In genomic region chr13:106374631-106375030, GRCh38 we compare ENCODE assay signal across 19 cellular contexts.
DNase-seq lines count a peak whose midpoint lies in the region; ATAC-seq and TF ChIP-seq lines count a peak whose summit lies in the region.
"Had no signal": no experiment of that assay in that cellular context is flagged by ENCODE, and none has a peak within 500 bp of the region (broad histone marks: within the 10 kb centered on the region; RNA-seq: fewer than 3 reads in every experiment).

No MANE protein-coding gene starts in this region.

- TF ChIP-seq POLR2A in sigmoid colon (IDR thresholded peaks at IDR 0.05), result no peak

- H3K9me3 Mint-ChIP-seq in mesothelial cell of epicardium, result no peaks in the 10 kb centered on the region
- H3K9me3 Mint-ChIP-seq: CD4-positive, alpha-beta T cell had no signal

- TF ChIP-seq EP300 in sigmoid colon (IDR thresholded peaks at IDR 0.05), result no peak

- H3K4me1 Mint-ChIP-seq in mesothelial cell of epicardium, result peaks cover 38% of the 10 kb centered on the region

- peak overlapping the region; percentile 74 for H3K27ac Mint-ChIP-seq in mesothelial cell of epicardium
- H3K27ac Mint-ChIP-seq: CD4-positive, alpha-beta T cell had no signal

- no peak overlapping the region for H3K4me3 ChIP-seq in GM23248
- no peak overlapping the region for H3K4me3 ChIP-seq in ascending aorta
- H3K4me3 ChIP-seq in sigmoid colon, result no peak overlapping the region
- H3K4me3 ChIP-seq in H7 (ENCODE audit: insufficient read depth, low read depth, low read length), result no peak overlapping the region
- H3K4me3 ChIP-seq: Peyer's patch had no signal

- no peak overlapping the region for H3K27ac ChIP-seq in GM23248
- H3K27ac ChIP-seq in ascending aorta, result peak overlapping the region; percentile 24 to 65
- peak overlapping the region in 3 of 4 donors; percentile 34 to 75 (median 64) for H3K27ac ChIP-seq in sigmoid colon
- H3K27ac ChIP-seq: KMS-11, Peyer's patch had no signal

- DNase-seq in GM23248, result no peak
- DNase-seq in ascending aorta (ENCODE audit: low spot score in 2 of 2), result no peak
- DNase-seq in mesothelial cell of epicardium (ENCODE audit: low spot score in 2 of 2, unreplicated experiment in 2 of 2), result no peak
- no peak for DNase-seq in sigmoid colon
- DNase-seq in NCI-H1417 (lab: John Stamatoyannopoulos, UW), result no peak
- no peak for DNase-seq in H7
- DNase-seq: BE2C; CD4-positive, alpha-beta T cell; COR-L47; DMS 273 treated with DMSO at 0.1 percent for 48 hours; DMS79 treated with DMSO at 0.1 percent for 48 hours; NCI-H1105; NCI-H1694; NCI-H2081 treated with DMSO at 0.1 percent for 48 hours; NCI-H2171 treated with DMSO at 0.1 percent for 48 hours; NCI-H524 treated with DMSO at 0.1 percent for 48 hours; Peyer's patch had no signal

- intact Hi-C loops in ascending aorta (cut with DNase I) (loop anchor here (10.0 kb wide), 1 partner anchor 130 kb away; no protein-coding TSS in a partner anchor), sigmoid colon (cut with DNase I) (no loop called here)

- H3K36me3 ChIP-seq in GM23248 (ENCODE audit: low read depth) (no peaks in the 10 kb centered on the region), ascending aorta (no peaks in the 10 kb centered on the region), sigmoid colon (no peaks in the 10 kb centered on the region), H7 (replicated peaks; ENCODE audit: control insufficient read depth, insufficient read depth, low read length) (no peaks in the 10 kb centered on the region)
- H3K36me3 ChIP-seq: BE2C, Peyer's patch had no signal

- in situ Hi-C loops in GM23248 (cut with MboI), result no loop called here

- no peaks in the 10 kb centered on the region for H3K27me3 Mint-ChIP-seq in mesothelial cell of epicardium (ENCODE audit: low read depth)

- peaks cover 11% of the 10 kb centered on the region; the same call in 1 of the 2 replicates for H3F3A ChIP-seq in GM23248 (ENCODE audit: insufficient read depth)

- no peaks in the 10 kb centered on the region for H3K27me3 ChIP-seq in GM23248 (replicated peaks; ENCODE audit: insufficient read depth)
- no peaks in the 10 kb centered on the region for H3K27me3 ChIP-seq in ascending aorta
- no peaks in the 10 kb centered on the region for H3K27me3 ChIP-seq in sigmoid colon
- H3K27me3 ChIP-seq in H7 (ENCODE audit: control insufficient read depth, insufficient read depth, low read length), result no peaks in the 10 kb centered on the region
- H3K27me3 ChIP-seq: BE2C, Peyer's patch had no signal

- TF ChIP-seq CTCF in ascending aorta (IDR thresholded peaks at IDR 0.05), result no peak
- TF ChIP-seq CTCF in mesothelial cell of epicardium (IDR thresholded peaks at IDR 0.05; ENCODE audit: unreplicated experiment), result no peak
- TF ChIP-seq CTCF in sigmoid colon (IDR thresholded peaks at IDR 0.05), result no peak

- peak overlapping the region; percentile 15; the same call in 1 of the 2 replicates for H2AFZ ChIP-seq in GM23248

- H3K79me2 ChIP-seq in GM23248 (ENCODE audit: insufficient read depth), result no peaks in the 10 kb centered on the region

- H3K9ac ChIP-seq in GM23248, result no peak overlapping the region
- H3K9ac ChIP-seq: KMS-11 had no signal

- ATAC-seq in HG03280 (IDR thresholded peaks at IDR 0.05; ENCODE audit: unreplicated experiment), result no peak

- no peaks in the 10 kb centered on the region for H3K36me3 Mint-ChIP-seq in mesothelial cell of epicardium

- H3K4me3 Mint-ChIP-seq in mesothelial cell of epicardium, result no peak overlapping the region
- H3K4me3 Mint-ChIP-seq: CD4-positive, alpha-beta T cell had no signal

- H4K20me1 ChIP-seq in GM23248 (ENCODE audit: insufficient read depth), result no peaks in the 10 kb centered on the region

- no peaks in the 10 kb centered on the region for H3K9me3 ChIP-seq in GM23248 (ENCODE audit: low read depth)
- no peaks in the 10 kb centered on the region for H3K9me3 ChIP-seq in ascending aorta
- no peaks in the 10 kb centered on the region for H3K9me3 ChIP-seq in sigmoid colon
- H3K9me3 ChIP-seq: BE2C, Peyer's patch had no signal

- H3K4me2 ChIP-seq in GM23248 (ENCODE audit: unreplicated experiment), result no peak overlapping the region
- H3K4me2 ChIP-seq: KMS-11 had no signal

- no peaks in the 10 kb centered on the region for H3K9me2 ChIP-seq in GM23248 (ENCODE audit: insufficient read depth)

- 89 to 90% methylated on average over 10 of the region's 10 CpGs for WGBS in GM23248 (ENCODE audit: low coverage in 1 of 2, low lambda C conversion rate in 2 of 2, missing lambda C conversion rate in 2 of 2), 2 experiments
- WGBS in sigmoid colon, 2 donors, result 94 to 95% methylated on average over 10 of the region's 10 CpGs

- H3K4me1 ChIP-seq in GM23248 (ENCODE audit: insufficient read depth), result peaks cover 42% of the 10 kb centered on the region
- H3K4me1 ChIP-seq in ascending aorta, result peaks cover 5 to 19% of the 10 kb centered on the region in 2 donors
- peaks cover 0 to 27% (median 25%) of the 10 kb centered on the region in 4 donors for H3K4me1 ChIP-seq in sigmoid colon
- H3K4me1 ChIP-seq: BE2C had no signal
